ENCODE assay signal across 14 cellular contexts in the genomic region with DNA sequence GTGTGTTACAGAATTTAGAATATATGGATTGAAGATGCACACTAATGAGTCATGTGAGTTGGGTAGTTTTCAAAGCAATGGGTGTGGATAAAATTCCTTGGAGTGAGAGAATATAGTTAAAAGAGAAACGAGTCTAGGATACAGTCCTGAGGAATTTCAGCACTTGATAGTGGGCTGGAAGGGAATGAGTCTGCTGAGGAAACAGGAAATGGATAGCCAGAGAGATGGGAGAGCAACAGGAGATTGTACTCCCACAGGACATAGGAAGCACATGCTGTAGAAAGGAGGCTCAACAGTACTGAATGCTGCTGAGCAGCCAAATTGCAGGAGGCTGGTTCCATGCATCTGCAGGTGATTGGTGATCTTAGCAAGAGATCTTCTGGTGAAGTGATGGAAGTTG.
A peak's percentile ranks its signal among the peaks of the same experiment; 100 is the strongest.
DNase-seq lines count a peak whose midpoint lies in the region; ATAC-seq and TF ChIP-seq lines count a peak whose summit lies in the region.
"Had no signal": no experiment of that assay in that cellular context is flagged by ENCODE, and none has a peak within 500 bp of the region (broad histone marks: within the 10 kb centered on the region; RNA-seq: fewer than 3 reads in every experiment).

No MANE protein-coding gene starts in this region.

- H3K27ac ChIP-seq in IMR-90 (ENCODE audit: insufficient read depth, low read length) (no peak overlapping the region), psoas muscle (no peak overlapping the region), dorsolateral prefrontal cortex (no peak overlapping the region)

- H2BK20ac ChIP-seq in IMR-90 (ENCODE audit: low read depth, low read length): no peak overlapping the region

- H2BK15ac ChIP-seq in IMR-90 (ENCODE audit: low read depth, low read length): no peak overlapping the region

- H3K4me3 ChIP-seq in AG10803 (ENCODE audit: low read length) (no peak overlapping the region), IMR-90 (ENCODE audit: insufficient read depth, low read depth, low read length) (no peak overlapping the region), psoas muscle (no peak overlapping the region), dorsolateral prefrontal cortex (no peak overlapping the region)

- no peak overlapping the region for H3K9ac ChIP-seq in IMR-90 (ENCODE audit: low read depth, low read length)

- TF ChIP-seq RAD21 in IMR-90 (IDR thresholded peaks at IDR 0.05; ENCODE audit: low read length): no peak

- no peak overlapping the region for H3K23ac ChIP-seq in IMR-90 (ENCODE audit: low read depth, low read length)

- no CpG with 5 or more reads among the region's 1 CpG for WGBS in IMR-90 (ENCODE audit: extremely low coverage in 2 of 2, insufficient read length in 1 of 2), 2 experiments
- 29 to 48% (median 36%) methylated on average over 1 of the region's 1 CpG for WGBS in psoas muscle, 3 donors

- H3K36me3 Mint-ChIP-seq in endothelial cell (ENCODE audit: low read depth, unreplicated experiment) (peaks cover 14% of the 10 kb centered on the region), mesothelial cell of epicardium (peaks cover 25% of the 10 kb centered on the region)

- H3K4me1 ChIP-seq in IMR-90 (ENCODE audit: control insufficient read depth, insufficient read depth, low read length): peaks cover 5% of the 10 kb centered on the region
- H3K4me1 ChIP-seq in psoas muscle: no peaks in the 10 kb centered on the region

- peak overlapping the region; percentile 75; the same call in 1 of the 2 replicates for H3K18ac ChIP-seq in IMR-90 (ENCODE audit: low read depth, low read length)

- POLR2A ChIA-PET in IMR-90 (lab: Charles Lee; ENCODE audit: unreplicated experiment): interaction anchor here (0.6 kb wide), 1 partner anchor 31 kb away, joined by 4 read pairs; no protein-coding TSS in a partner anchor

- H2AFZ ChIP-seq in IMR-90 (replicated peaks; ENCODE audit: low read length, poor library complexity): no peak overlapping the region

- H2AK9ac ChIP-seq in IMR-90 (replicated peaks; ENCODE audit: low read depth, low read length, poor library complexity): no peak overlapping the region

- ATAC-seq in IMR-90 (ENCODE audit: low read depth): 0 out of 2 replicates have a peak, but pooled peaks have one; percentile 24
- ATAC-seq in psoas muscle: no peak

- H3K27ac Mint-ChIP-seq in endothelial cell (ENCODE audit: unreplicated experiment) (peak overlapping the region; percentile 44), mesothelial cell of epicardium (peak overlapping the region; percentile 40)

- H3K9me3 Mint-ChIP-seq in endothelial cell (ENCODE audit: unreplicated experiment) (no peaks in the 10 kb centered on the region), mesothelial cell of epicardium (peaks cover 4% of the 10 kb centered on the region)

- CTCF ChIA-PET in IMR-90 (lab: Yijun Ruan, JAX): no interaction called here

- H3K36me3 ChIP-seq in IMR-90 (ENCODE audit: control insufficient read depth, insufficient read depth, low read length) (peaks cover 7% of the 10 kb centered on the region; the same call in 1 of the 2 replicates), psoas muscle (ENCODE audit: insufficient read depth in 1 of 2, low read depth in 1 of 2) (no peaks in the 10 kb centered on the region)

- H2BK5ac ChIP-seq in IMR-90 (ENCODE audit: low read depth, low read length, poor library complexity, severe bottlenecking): no peak overlapping the region

- no peak overlapping the region; a peak in 1 of 4 replicates for H4K8ac ChIP-seq in IMR-90 (ENCODE audit: low read depth in 2 of 2, low read length in 2 of 2)

- H3K27me3 Mint-ChIP-seq in endothelial cell (ENCODE audit: unreplicated experiment): no peaks in the 10 kb centered on the region
- no peaks in the 10 kb centered on the region for H3K27me3 Mint-ChIP-seq in mesothelial cell of epicardium (ENCODE audit: low read depth)

- DNase-seq in AG10803 (ENCODE audit: low read depth) (peak; percentile 3), IMR-90 (peak; percentile 39), endothelial cell (ENCODE audit: low spot score) (no peak), mesothelial cell of epicardium (ENCODE audit: low spot score in 2 of 2, unreplicated experiment in 2 of 2) (no peak), OCI-M2 (lab: John Stamatoyannopoulos, UW; ENCODE audit: unreplicated experiment) (no peak), psoas muscle (no peak), dorsolateral prefrontal cortex (no peak), NCI-H345 treated with DMSO at 0.1 percent for 48 hours (lab: John Stamatoyannopoulos, UW; ENCODE audit: unreplicated experiment) (no peak)
- DNase-seq: COR-L47, KG1, NCI-H1048, NCI-H446 treated with DMSO at 0.1 percent for 48 hours, SIG-M5 had no signal

- no peak overlapping the region for H2AK5ac ChIP-seq in IMR-90 (ENCODE audit: low read depth, low read length)

- H3K9me3 ChIP-seq in IMR-90 (ENCODE audit: control insufficient read depth, insufficient read depth, low read length) (no peaks in the 10 kb centered on the region), psoas muscle (no peaks in the 10 kb centered on the region)

- in situ Hi-C loops in IMR-90 (cut with MboI; ENCODE audit: low sequenced_read_pairs): no loop called here

- H4K5ac ChIP-seq in IMR-90 (ENCODE audit: low read depth, low read length): peak overlapping the region; percentile 30; the same call in 1 of the 2 replicates

- no peak overlapping the region for H3K4ac ChIP-seq in IMR-90 (ENCODE audit: low read depth, low read length)

- H3K56ac ChIP-seq in IMR-90 (ENCODE audit: extremely low read depth, insufficient read depth, low read length): no peak overlapping the region

- H3K9me1 ChIP-seq in IMR-90 (ENCODE audit: insufficient read depth, low read length): no peaks in the 10 kb centered on the region

- no peak for TF ChIP-seq POLR2A in IMR-90 (IDR thresholded peaks at IDR 0.05; ENCODE audit: low read depth, low read length)

- H4K91ac ChIP-seq in IMR-90 (ENCODE audit: insufficient read depth, low read depth, low read length): peak overlapping the region; percentile 5; the same call in 1 of the 2 replicates

- H3K27me3 ChIP-seq in IMR-90 (ENCODE audit: control insufficient read depth, insufficient read depth, low read length) (no peaks in the 10 kb centered on the region), psoas muscle (ENCODE audit: insufficient read depth in 3 of 3, low read length in 2 of 3) (no peaks in the 10 kb centered on the region), dorsolateral prefrontal cortex (peaks cover 0 to 5% (median 0%) of the 10 kb centered on the region in 45 donors)

- no TSS peak for BruUV-seq in IMR-90 (replicated peaks; lab: Mats Ljungman, UMichigan)

- H2BK120ac ChIP-seq in IMR-90 (ENCODE audit: low read depth, low read length): no peak overlapping the region

- H3K4me1 Mint-ChIP-seq in endothelial cell (ENCODE audit: unreplicated experiment) (peaks cover 14% of the 10 kb centered on the region), mesothelial cell of epicardium (peaks cover 21% of the 10 kb centered on the region)

- 0 out of 2 replicates have a peak overlapping the region, but pooled peaks have one; percentile 3 for H3K14ac ChIP-seq in IMR-90 (replicated peaks; ENCODE audit: low read depth, low read length)

- H3K4me2 ChIP-seq in IMR-90 (ENCODE audit: low read depth, low read length): no peak overlapping the region

- TF ChIP-seq CTCF in AG10803 (conservative IDR thresholded peaks at IDR 0.05; ENCODE audit: low read length) (no peak), IMR-90 (conservative IDR thresholded peaks at IDR 0.05; ENCODE audit: low read depth, low read length) (no peak), endothelial cell (IDR thresholded peaks at IDR 0.05; ENCODE audit: unreplicated experiment) (no peak), mesothelial cell of epicardium (IDR thresholded peaks at IDR 0.05; ENCODE audit: unreplicated experiment) (no peak), psoas muscle (IDR thresholded peaks at IDR 0.05) (no peak), dorsolateral prefrontal cortex (IDR thresholded peaks at IDR 0.05 in 54 of 56, conservative IDR thresholded peaks at IDR 0.05 in 2 of 56; ENCODE audit: low read depth in 1 of 56, partially characterized antibody in 56 of 56) (no peak)

- H3K4me3 Mint-ChIP-seq in endothelial cell (ENCODE audit: unreplicated experiment) (peak overlapping the region; percentile 15), mesothelial cell of epicardium (no peak overlapping the region)
- H3K4me3 Mint-ChIP-seq: CD14-positive monocyte had no signal

- H4K20me1 ChIP-seq in IMR-90 (ENCODE audit: insufficient read depth, low read length): no peaks in the 10 kb centered on the region

- intact Hi-C loops in IMR-90 (cut with micrococcal nuclease) (no loop called here), psoas muscle (cut with DNase I) (no loop called here), dorsolateral prefrontal cortex (cut with DNase I) (no loop called here)

- peaks cover 2 to 18% of the 10 kb centered on the region in 2 experiments; a peak in 3 of 4 replicates for H3K79me1 ChIP-seq in IMR-90 (ENCODE audit: low read depth in 1 of 2, low read length in 2 of 2)

- dilution Hi-C loops in IMR-90 (cut with HindIII; ENCODE audit: low sequenced_read_pairs, unreplicated experiment): no loop called here

TF ChIP-seq in IMR-90, 13 proteins besides CTCF, POLR2A, EP300 and RAD21 (continues in another document):
- TF ChIP-seq BHLHE40 (IDR thresholded peaks at IDR 0.05; ENCODE audit: low read depth, low read length) (no peak), MAFK (IDR thresholded peaks at IDR 0.05; ENCODE audit: low read depth, low read length) (no peak), RFX5 (IDR thresholded peaks at IDR 0.05; ENCODE audit: low read depth, low read length) (no peak), MAZ (IDR thresholded peaks at IDR 0.05; ENCODE audit: borderline replicate concordance, low read depth, low read length) (no peak), CEBPB (IDR thresholded peaks at IDR 0.05; ENCODE audit: low read depth, low read length) (no peak), MXI1 (IDR thresholded peaks at IDR 0.05; ENCODE audit: borderline replicate concordance, low read depth, low read length) (no peak), FOS (IDR thresholded peaks at IDR 0.05; ENCODE audit: low read depth, low read length) (no peak), RCOR1 (IDR thresholded peaks at IDR 0.05; ENCODE audit: insufficient replicate concordance, low read length) (no peak), SMC3 (IDR thresholded peaks at IDR 0.05; ENCODE audit: low read depth, low read length) (no peak), CHD1 (IDR thresholded peaks at IDR 0.05; ENCODE audit: low read depth, low read length) (no peak), NFE2L2 (IDR thresholded peaks at IDR 0.05; ENCODE audit: low read depth, low read length) (no peak)
- TF ChIP-seq, protein P1, sequence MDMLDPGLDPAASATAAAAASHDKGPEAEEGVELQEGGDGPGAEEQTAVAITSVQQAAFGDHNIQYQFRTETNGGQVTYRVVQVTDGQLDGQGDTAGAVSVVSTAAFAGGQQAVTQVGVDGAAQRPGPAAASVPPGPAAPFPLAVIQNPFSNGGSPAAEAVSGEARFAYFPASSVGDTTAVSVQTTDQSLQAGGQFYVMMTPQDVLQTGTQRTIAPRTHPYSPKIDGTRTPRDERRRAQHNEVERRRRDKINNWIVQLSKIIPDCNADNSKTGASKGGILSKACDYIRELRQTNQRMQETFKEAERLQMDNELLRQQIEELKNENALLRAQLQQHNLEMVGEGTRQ (IDR thresholded peaks at IDR 0.05; ENCODE audit: low read depth, low read length): no peak

Comparison
In these comparisons a context has a peak if more than half of its experiments do, and no peak if none do; other contexts are left out.
1. DNase-seq: peak in AG10803 (single experiment) and IMR-90 (single experiment); none in endothelial cell (single experiment), mesothelial cell of epicardium (0 of 2), OCI-M2 (single experiment), psoas muscle (0 of 2), dorsolateral prefrontal cortex (0 of 10) and NCI-H345 treated with DMSO at 0.1 percent for 48 hours (single experiment).